7 cellular contexts compared by ENCODE assay signal in the genomic region with DNA sequence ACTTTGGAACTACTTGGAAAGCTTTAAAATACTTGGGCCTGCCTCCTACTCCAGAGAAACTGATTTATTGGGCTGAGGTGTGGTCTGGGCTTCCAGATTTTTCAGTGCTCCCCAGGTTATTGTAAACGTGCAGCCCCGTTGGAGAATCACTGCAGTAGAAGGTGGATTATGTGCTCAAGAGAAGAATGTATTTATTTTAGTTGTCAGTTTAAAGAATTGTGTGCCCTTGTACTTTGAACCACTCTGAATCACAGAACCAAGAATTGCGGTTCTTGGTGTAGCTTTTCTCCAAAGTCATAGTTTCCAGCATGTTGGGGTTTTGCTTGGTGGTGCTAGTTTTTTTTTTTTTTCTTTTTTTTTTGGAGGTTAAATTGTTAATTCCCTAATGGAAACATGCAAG. TPM values are rescaled to one million over a fixed set of nuclear protein-coding genes. Genes with fewer than 3 reads are reported as not detected.
A peak's percentile ranks its signal among the peaks of the same experiment; 100 is the strongest.
DNase-seq lines count a peak whose midpoint lies in the region; ATAC-seq and TF ChIP-seq lines count a peak whose summit lies in the region.

No MANE protein-coding gene starts in this region.

- H3K27me3 Mint-ChIP-seq in HFFc6 (ENCODE audit: insufficient read depth) = peaks cover 5% of the 10 kb centered on the region
- no peaks in the 10 kb centered on the region for H3K27me3 Mint-ChIP-seq in activated T-helper 1 cell treated with anti-CD3 and anti-CD28 coated beads, Interleukin-12 subunit alpha, Interleukin-12 subunit beta, Interleukin-2, Interleukin-4 antibody, amounts not matched to agents 30 ng/mL and 10 ng/mL and 1 ng/mL, durations not matched to agents 14 hours and 24 hours and 36 hours (ENCODE audit: insufficient read depth)
- no peaks in the 10 kb centered on the region for H3K27me3 Mint-ChIP-seq in stimulated activated naive CD8-positive, alpha-beta T cell treated with anti-CD3 and anti-CD28 coated beads, Interleukin-15, Interleukin-2, amounts not matched to agents 100 ng/mL and 50 ng/mL, for 24 hours

- TF ChIP-seq CTCF in HFFc6 (IDR thresholded peaks at IDR 0.05) = no peak

- no peak for ATAC-seq in GM21529 (IDR thresholded peaks at IDR 0.05; ENCODE audit: unreplicated experiment)

- H3K4me3 ChIP-seq in iPS-20b (ENCODE audit: low read length) = peak overlapping the region; percentile 95

- H3K9me3 Mint-ChIP-seq in HFFc6 = peaks cover 27% of the 10 kb centered on the region
- peaks cover 15% of the 10 kb centered on the region for H3K9me3 Mint-ChIP-seq in activated T-helper 1 cell treated with anti-CD3 and anti-CD28 coated beads, Interleukin-12 subunit alpha, Interleukin-12 subunit beta, Interleukin-2, Interleukin-4 antibody, amounts not matched to agents 30 ng/mL and 10 ng/mL and 1 ng/mL, durations not matched to agents 14 hours and 24 hours and 36 hours
- H3K9me3 Mint-ChIP-seq in stimulated activated naive CD8-positive, alpha-beta T cell treated with anti-CD3 and anti-CD28 coated beads, Interleukin-15, Interleukin-2, amounts not matched to agents 100 ng/mL and 50 ng/mL, for 24 hours = peaks cover 11% of the 10 kb centered on the region

- peak overlapping the region; percentile 98 for H3K4me3 Mint-ChIP-seq in HFFc6
- H3K4me3 Mint-ChIP-seq in activated T-helper 1 cell treated with anti-CD3 and anti-CD28 coated beads, Interleukin-12 subunit alpha, Interleukin-12 subunit beta, Interleukin-2, Interleukin-4 antibody, amounts not matched to agents 30 ng/mL and 10 ng/mL and 1 ng/mL, durations not matched to agents 14 hours and 24 hours and 36 hours = peak overlapping the region; percentile 97
- peak overlapping the region; percentile 98 for H3K4me3 Mint-ChIP-seq in stimulated activated naive CD8-positive, alpha-beta T cell treated with anti-CD3 and anti-CD28 coated beads, Interleukin-15, Interleukin-2, amounts not matched to agents 100 ng/mL and 50 ng/mL, for 24 hours

- H3K9me3 ChIP-seq in iPS-20b (ENCODE audit: insufficient read depth, low read depth, low read length) = peaks cover 16% of the 10 kb centered on the region; the same call in 1 of the 2 replicates

- peaks cover 25% of the 10 kb centered on the region for H3K36me3 ChIP-seq in iPS-20b (ENCODE audit: insufficient read depth, low read depth, low read length)

- intact Hi-C loops in activated T-helper 1 cell treated with anti-CD3 and anti-CD28 coated beads, Interleukin-12 subunit alpha, Interleukin-12 subunit beta, Interleukin-2, Interleukin-4 antibody, amounts not matched to agents 30 ng/mL and 10 ng/mL and 1 ng/mL, durations not matched to agents 14 hours and 24 hours and 36 hours (cut with micrococcal nuclease) = loop anchor here (1.0 to 5.0 kb wide), 9 partner anchors 8 to 1377 kb away; a partner anchor contains a TSS

- peak overlapping the region; percentile 89; the same call in 1 of the 2 replicates for H3K9ac ChIP-seq in iPS-20b (ENCODE audit: low read depth, low read length)

- peaks cover 53% of the 10 kb centered on the region for H3K36me3 Mint-ChIP-seq in HFFc6 (ENCODE audit: low read depth)
- peaks cover 64% of the 10 kb centered on the region for H3K36me3 Mint-ChIP-seq in activated T-helper 1 cell treated with anti-CD3 and anti-CD28 coated beads, Interleukin-12 subunit alpha, Interleukin-12 subunit beta, Interleukin-2, Interleukin-4 antibody, amounts not matched to agents 30 ng/mL and 10 ng/mL and 1 ng/mL, durations not matched to agents 14 hours and 24 hours and 36 hours (ENCODE audit: low read depth)
- H3K36me3 Mint-ChIP-seq in stimulated activated naive CD8-positive, alpha-beta T cell treated with anti-CD3 and anti-CD28 coated beads, Interleukin-15, Interleukin-2, amounts not matched to agents 100 ng/mL and 50 ng/mL, for 24 hours (ENCODE audit: low read depth) = peaks cover 71% of the 10 kb centered on the region

- peaks cover 8% of the 10 kb centered on the region; the same call in 1 of the 2 replicates for H3K4me1 ChIP-seq in iPS-20b (ENCODE audit: insufficient read depth, low read length)

- H3K27ac ChIP-seq in iPS-20b (ENCODE audit: low read length) = no peak overlapping the region

- H3K4me1 Mint-ChIP-seq in HFFc6 (ENCODE audit: low read depth) = peaks cover 29% of the 10 kb centered on the region
- peaks cover 62% of the 10 kb centered on the region for H3K4me1 Mint-ChIP-seq in activated T-helper 1 cell treated with anti-CD3 and anti-CD28 coated beads, Interleukin-12 subunit alpha, Interleukin-12 subunit beta, Interleukin-2, Interleukin-4 antibody, amounts not matched to agents 30 ng/mL and 10 ng/mL and 1 ng/mL, durations not matched to agents 14 hours and 24 hours and 36 hours (ENCODE audit: low read depth)
- peaks cover 74% of the 10 kb centered on the region for H3K4me1 Mint-ChIP-seq in stimulated activated naive CD8-positive, alpha-beta T cell treated with anti-CD3 and anti-CD28 coated beads, Interleukin-15, Interleukin-2, amounts not matched to agents 100 ng/mL and 50 ng/mL, for 24 hours (ENCODE audit: low read depth)

- H3K27ac Mint-ChIP-seq in HFFc6 = peak overlapping the region; percentile 88
- H3K27ac Mint-ChIP-seq in activated T-helper 1 cell treated with anti-CD3 and anti-CD28 coated beads, Interleukin-12 subunit alpha, Interleukin-12 subunit beta, Interleukin-2, Interleukin-4 antibody, amounts not matched to agents 30 ng/mL and 10 ng/mL and 1 ng/mL, durations not matched to agents 14 hours and 24 hours and 36 hours = peak overlapping the region; percentile 97
- peak overlapping the region; percentile 98 for H3K27ac Mint-ChIP-seq in stimulated activated naive CD8-positive, alpha-beta T cell treated with anti-CD3 and anti-CD28 coated beads, Interleukin-15, Interleukin-2, amounts not matched to agents 100 ng/mL and 50 ng/mL, for 24 hours

- peak; percentile 20 for DNase-seq in HFFc6
- no peak for DNase-seq in activated T-helper 1 cell treated with anti-CD3 and anti-CD28 coated beads, Interleukin-12 subunit alpha, Interleukin-12 subunit beta, Interleukin-2, Interleukin-4 antibody, amounts not matched to agents 30 ng/mL and 10 ng/mL and 1 ng/mL, durations not matched to agents 14 hours and 24 hours and 36 hours (ENCODE audit: low spot score)
- DNase-seq in germinal center (ENCODE audit: low spot score) = no peak
- DNase-seq in HT-29 (ENCODE audit: low spot score) = no peak

- H3K27me3 ChIP-seq in iPS-20b (ENCODE audit: insufficient read depth, low read length) = no peaks in the 10 kb centered on the region; the same call in 1 of the 2 replicates

RNA-seq across cellular contexts. Expression of a gene that starts 1.6 kb away (rescaled TPM):
- 10 to 100 TPM; 29.6 to 33.4 (median 30.7) TPM for total RNA-seq in HFFc6 (2021; fragmentation: NEBNext Ultra II Directional; extraction: Animal tissue kit (Norgen Biotek cat#: 25700))
- total RNA-seq in activated T-helper 1 cell treated with anti-CD3 and anti-CD28 coated beads, Interleukin-12 subunit alpha, Interleukin-12 subunit beta, Interleukin-2, Interleukin-4 antibody, amounts not matched to agents 30 ng/mL and 10 ng/mL and 1 ng/mL, durations not matched to agents 14 hours and 24 hours and 36 hours = 80.4 and 81.5 TPM in 2 replicates
- 6.7 and 6.8 TPM in 2 replicates for total RNA-seq in HT-29 (2014; rRNA removed; shearing (Covaris generic))

RNA-seq across cellular contexts. Expression of a gene that starts 42.9 kb away (rescaled TPM):
- total RNA-seq in HFFc6 (2021; fragmentation: NEBNext Ultra II Directional; extraction: Animal tissue kit (Norgen Biotek cat#: 25700)) = under 1 TPM in 2 of 6 experiments, not detected in 4; 0.21 to 0.41 TPM
- 1.8 and 2.4 TPM in 2 replicates for total RNA-seq in activated T-helper 1 cell treated with anti-CD3 and anti-CD28 coated beads, Interleukin-12 subunit alpha, Interleukin-12 subunit beta, Interleukin-2, Interleukin-4 antibody, amounts not matched to agents 30 ng/mL and 10 ng/mL and 1 ng/mL, durations not matched to agents 14 hours and 24 hours and 36 hours
- total RNA-seq in HT-29 (2014; rRNA removed; shearing (Covaris generic)) = not detected in 2 replicates
